21 cellular contexts compared by ENCODE assay signal in the genomic region with DNA sequence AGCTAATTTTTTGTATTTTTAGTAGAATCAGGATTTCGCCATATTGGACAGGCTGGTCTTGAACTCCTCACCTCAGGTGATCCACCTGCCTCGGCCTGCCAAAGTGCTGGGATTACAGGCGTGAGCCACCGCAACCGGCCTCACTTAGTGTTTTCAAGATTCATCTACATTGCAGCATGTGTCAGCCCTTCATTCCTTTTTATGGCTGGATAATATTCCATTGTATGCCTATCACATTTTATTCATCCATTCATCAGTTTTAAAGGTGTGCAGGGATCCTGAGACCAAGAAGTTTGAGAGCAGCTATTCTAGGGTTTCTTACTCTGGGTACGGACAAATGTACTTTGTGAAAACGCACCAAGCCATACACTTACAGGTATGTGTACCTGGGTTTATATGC. TPM values are rescaled to one million over a fixed set of nuclear protein-coding genes. Genes with fewer than 3 reads are reported as not detected.
DNase-seq lines count a peak whose midpoint lies in the region; ATAC-seq, FAIRE-seq and TF ChIP-seq lines count a peak whose summit lies in the region.
"Had no signal": no experiment of that assay in that cellular context is flagged by ENCODE, and none has a peak within 500 bp of the region (broad histone marks: within the 10 kb centered on the region; RNA-seq: fewer than 3 reads in every experiment).

No MANE protein-coding gene starts in this region.

- peak; percentile 39 for FAIRE-seq in A549 (lab: Jason Lieb, UNC)
- FAIRE-seq: A204.1, D721Med, G401.6, GM12891, GM19239 had no signal

- WGBS in A549 (ENCODE audit: missing lambda C conversion rate), result 96% methylated on average over 7 of the region's 7 CpGs

- H3K4me2 ChIP-seq in A549, result no peak overlapping the region
- H3K4me2 ChIP-seq: BLaER1 treated with 17β-estradiol and CSF1 and Interleukin-3, amounts not matched to agents 10 nM and 100 nM had no signal

- H3K36me3 ChIP-seq in HEK293 (ENCODE audit: control insufficient read depth in 2 of 2, insufficient read depth in 1 of 2, low read length in 2 of 2), result peaks cover 84 to 97% of the 10 kb centered on the region in 2 experiments

- TF ChIP-seq POLR2A in A549 (IDR thresholded peaks at IDR 0.05; ENCODE audit: low read length), result no peak

- no peak for TF ChIP-seq CTCF in A549 (IDR thresholded peaks at IDR 0.05)
- no peak for TF ChIP-seq CTCF in HEK293 (tag by site-specific recombination; IDR thresholded peaks at IDR 0.05)
- TF ChIP-seq CTCF in progenitor cell of endocrine pancreas (IDR thresholded peaks at IDR 0.05; ENCODE audit: unreplicated experiment), result no peak

- H3K36me3 Mint-ChIP-seq in progenitor cell of endocrine pancreas (ENCODE audit: insufficient read depth), result peaks cover 23% of the 10 kb centered on the region

- TF ChIP-seq EP300 in A549 (IDR thresholded peaks at IDR 0.05), result no peak

- no peaks in the 10 kb centered on the region for H3K9me3 ChIP-seq in A549
- H3K9me3 ChIP-seq in HEK293 (ENCODE audit: control insufficient read depth, insufficient read depth, low read depth, low read length), result no peaks in the 10 kb centered on the region
- H3K9me3 ChIP-seq: BLaER1 treated with 17β-estradiol and CSF1 and Interleukin-3, amounts not matched to agents 10 nM and 100 nM; Caco-2 had no signal

- no peaks in the 10 kb centered on the region for H3K27me3 Mint-ChIP-seq in progenitor cell of endocrine pancreas
- H3K27me3 Mint-ChIP-seq: B cell; CD4-positive, alpha-beta T cell had no signal

- peak overlapping the region; percentile 71 for H3K27ac Mint-ChIP-seq in progenitor cell of endocrine pancreas
- H3K27ac Mint-ChIP-seq: B cell; CD4-positive, alpha-beta T cell; CD8-positive, alpha-beta T cell had no signal

- ATAC-seq in A549 (no peak), HG03354 (IDR thresholded peaks at IDR 0.05; ENCODE audit: poor library complexity, severe bottlenecking, unreplicated experiment) (no peak)
- ATAC-seq: CD8-positive, alpha-beta T cell had no signal

- H3K9me3 Mint-ChIP-seq in progenitor cell of endocrine pancreas (ENCODE audit: low read depth), result no peaks in the 10 kb centered on the region
- H3K9me3 Mint-ChIP-seq: CD4-positive, alpha-beta T cell; CD8-positive, alpha-beta T cell had no signal

- POLR2A ChIA-PET in A549 (lab: Yijun Ruan, JAX), result no interaction called here
- POLR2A ChIA-PET in HEK293 (lab: Yijun Ruan, JAX), result interaction anchor here (0.6 to 1.2 kb wide), 4 partner anchors 9 to 43 kb away, joined by 3 to 7 read pairs (median 4); a partner anchor contains a TSS

- CTCF ChIA-PET in A549 (lab: Yijun Ruan, JAX), result interaction anchor here (0.7 to 11.7 kb wide), 6 partner anchors 9 to 44 kb away, joined by 3 to 178 read pairs (median 4); a partner anchor contains a TSS
- CTCF ChIA-PET in HEK293 (lab: Yijun Ruan, JAX), result interaction anchor here (0.6 to 1.7 kb wide), 6 partner anchors 55 to 1729 kb away, joined by 3 to 6 read pairs (median 4); a partner anchor contains a TSS

- TF ChIP-seq RAD21 in A549 (conservative IDR thresholded peaks at IDR 0.05 in 1 of 2, IDR thresholded peaks at IDR 0.05 in 1 of 2), result no peak

- DNase-seq in A549 (ENCODE audit: low read depth in 1 of 2, low spot score in 1 of 2) (no peak), progenitor cell of endocrine pancreas (ENCODE audit: low spot score, unreplicated experiment) (no peak), hepatic stellate cell (ENCODE audit: low spot score) (no peak)
- DNase-seq: 8988T; AML-193; Caco-2; Calu3; CD4-positive, alpha-beta T cell; CD8-positive, alpha-beta T cell; DMS79 treated with DMSO at 0.1 percent for 48 hours; GF-D8 had no signal

- peaks cover 3% of the 10 kb centered on the region for H3K4me1 Mint-ChIP-seq in progenitor cell of endocrine pancreas (ENCODE audit: low read depth)

- no peak overlapping the region for H3K27ac ChIP-seq in A549
- no peak overlapping the region for H3K27ac ChIP-seq in HEK293 (ENCODE audit: extremely low read depth, low read depth, low read length)
- H3K27ac ChIP-seq: BLaER1 treated with 17β-estradiol and CSF1 and Interleukin-3, amounts not matched to agents 10 nM and 100 nM; C4-2B had no signal

- no peak overlapping the region for H3K4me3 Mint-ChIP-seq in progenitor cell of endocrine pancreas (ENCODE audit: low read depth)
- H3K4me3 Mint-ChIP-seq: B cell; CD4-positive, alpha-beta T cell; CD8-positive, alpha-beta T cell had no signal

- H3K4me3 ChIP-seq in A549 (no peak overlapping the region), HEK293 (ENCODE audit: low read depth, low read length) (no peak overlapping the region)
- H3K4me3 ChIP-seq: BLaER1 treated with 17β-estradiol and CSF1 and Interleukin-3, amounts not matched to agents 10 nM and 100 nM had no signal

- H3K4me1 ChIP-seq in A549 (peaks cover 4% of the 10 kb centered on the region; the same call in 2 of the 3 replicates), HEK293 (ENCODE audit: control insufficient read depth, insufficient read depth, low read length) (no peaks in the 10 kb centered on the region)
- H3K4me1 ChIP-seq: Caco-2 had no signal

TF ChIP-seq in A549, 52 proteins besides CTCF, POLR2A, EP300 and RAD21 (continues in another document):
- TF ChIP-seq HOXB13 (CRISPR knock-in tag; IDR thresholded peaks at IDR 0.05; ENCODE audit: low read depth) (no peak), HOXB5 (CRISPR knock-in tag; IDR thresholded peaks at IDR 0.05) (no peak), ZC3H11A (IDR thresholded peaks at IDR 0.05) (no peak), MAZ (IDR thresholded peaks at IDR 0.05; ENCODE audit: borderline replicate concordance, low read depth, low read length) (no peak)
- TF ChIP-seq, protein P1, sequence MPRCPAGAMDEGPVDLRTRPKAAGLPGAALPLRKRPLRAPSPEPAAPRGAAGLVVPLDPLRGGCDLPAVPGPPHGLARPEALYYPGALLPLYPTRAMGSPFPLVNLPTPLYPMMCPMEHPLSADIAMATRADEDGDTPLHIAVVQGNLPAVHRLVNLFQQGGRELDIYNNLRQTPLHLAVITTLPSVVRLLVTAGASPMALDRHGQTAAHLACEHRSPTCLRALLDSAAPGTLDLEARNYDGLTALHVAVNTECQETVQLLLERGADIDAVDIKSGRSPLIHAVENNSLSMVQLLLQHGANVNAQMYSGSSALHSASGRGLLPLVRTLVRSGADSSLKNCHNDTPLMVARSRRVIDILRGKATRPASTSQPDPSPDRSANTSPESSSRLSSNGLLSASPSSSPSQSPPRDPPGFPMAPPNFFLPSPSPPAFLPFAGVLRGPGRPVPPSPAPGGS (IDR thresholded peaks at IDR 0.05), result no peak

TF ChIP-seq in HEK293, 187 proteins besides CTCF, POLR2A, EP300 and RAD21 (continues in another document):
- TF ChIP-seq, protein P2, sequence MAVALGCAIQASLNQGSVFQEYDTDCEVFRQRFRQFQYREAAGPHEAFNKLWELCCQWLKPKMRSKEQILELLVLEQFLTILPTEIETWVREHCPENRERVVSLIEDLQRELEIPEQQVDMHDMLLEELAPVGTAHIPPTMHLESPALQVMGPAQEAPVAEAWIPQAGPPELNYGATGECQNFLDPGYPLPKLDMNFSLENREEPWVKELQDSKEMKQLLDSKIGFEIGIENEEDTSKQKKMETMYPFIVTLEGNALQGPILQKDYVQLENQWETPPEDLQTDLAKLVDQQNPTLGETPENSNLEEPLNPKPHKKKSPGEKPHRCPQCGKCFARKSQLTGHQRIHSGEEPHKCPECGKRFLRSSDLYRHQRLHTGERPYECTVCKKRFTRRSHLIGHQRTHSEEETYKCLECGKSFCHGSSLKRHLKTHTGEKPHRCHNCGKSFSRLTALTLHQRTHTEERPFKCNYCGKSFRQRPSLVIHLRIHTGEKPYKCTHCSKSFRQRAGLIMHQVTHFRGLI (tag by site-specific recombination; IDR thresholded peaks at IDR 0.05), result no peak
- TF ChIP-seq OVOL3 (tag by site-specific recombination; IDR thresholded peaks at IDR 0.05), result no peak
- no peak for TF ChIP-seq SP2 (tag by site-specific recombination; IDR thresholded peaks at IDR 0.05)
- TF ChIP-seq ZBTB8A (tag by site-specific recombination; IDR thresholded peaks at IDR 0.05), result no peak
- peak; percentile 76; the same call in 1 of the 2 replicates for TF ChIP-seq ZNF146 (tag by site-specific recombination; IDR thresholded peaks at IDR 0.05)

RNA-seq across cellular contexts. Expression of a gene that starts 9.1 kb away (rescaled TPM):
- polyA plus RNA-seq in A549 (2011; rRNA removed), result 43.9 and 47.2 TPM in 2 replicates
- polyA plus RNA-seq in A549 (2012; cell fraction: cytosol; rRNA removed), result 55.5 and 70.2 TPM in 2 replicates
- 158 and 174 TPM in 2 replicates for polyA plus RNA-seq in A549 (2012; cell fraction: nucleus; rRNA removed)
- 55.3 to 64.9 TPM (median 63.6 TPM) in 3 replicates for polyA plus RNA-seq in A549 (2017; fragmentation: RNase III; extraction: RNeasy Plus Mini Kit Qiagen cat#74134 plus additional on column Dnase treatment)
- polyA minus RNA-seq in A549 (2011; rRNA and poly(A)+ RNA removed), result 55.3 TPM in 2 replicates
- 55.8 and 58.6 TPM in 2 replicates for total RNA-seq in progenitor cell of endocrine pancreas

RNA-seq across cellular contexts. Expression of a gene that starts 9.3 kb away (rescaled TPM):
- 6.5 and 8.7 TPM in 2 replicates for polyA plus RNA-seq in A549 (2011; rRNA removed)
- polyA plus RNA-seq in A549 (2012; cell fraction: cytosol; rRNA removed), result 6.6 and 7.7 TPM in 2 replicates
- polyA plus RNA-seq in A549 (2012; cell fraction: nucleus; rRNA removed), result 10.7 and 10.9 TPM in 2 replicates
- polyA plus RNA-seq in A549 (2017; fragmentation: RNase III; extraction: RNeasy Plus Mini Kit Qiagen cat#74134 plus additional on column Dnase treatment), result 7.9 to 8.6 TPM (median 8.1 TPM) in 3 replicates
- polyA minus RNA-seq in A549 (2011; rRNA and poly(A)+ RNA removed), result 13.8 and 14.2 TPM in 2 replicates
- total RNA-seq in progenitor cell of endocrine pancreas, result 20.1 and 20.7 TPM in 2 replicates

RNA-seq across cellular contexts. Expression of a gene that starts 17.2 kb away (rescaled TPM):
- polyA plus RNA-seq in A549 (2011; rRNA removed) (19.4 and 21.1 TPM in 2 replicates), A549 (2017; fragmentation: RNase III; extraction: RNeasy Plus Mini Kit Qiagen cat#74134 plus additional on column Dnase treatment) (26.6 to 29.7 TPM (median 28.7 TPM) in 3 replicates)
- 41.5 and 47.8 TPM in 2 replicates for polyA plus RNA-seq in A549 (2012; cell fraction: cytosol; rRNA removed)
- 114 and 125 TPM in 2 replicates for polyA plus RNA-seq in A549 (2012; cell fraction: nucleus; rRNA removed)
- polyA minus RNA-seq in A549 (2011; rRNA and poly(A)+ RNA removed), result 13.8 and 13.9 TPM in 2 replicates
- total RNA-seq in progenitor cell of endocrine pancreas, result 14.6 and 20.9 TPM in 2 replicates

RNA-seq across cellular contexts. Expression of a gene that starts 42.7 kb away (rescaled TPM):
- polyA plus RNA-seq in A549 (2011; rRNA removed) (7.8 and 11.7 TPM in 2 replicates), A549 (2017; fragmentation: RNase III; extraction: RNeasy Plus Mini Kit Qiagen cat#74134 plus additional on column Dnase treatment) (14.1 to 18.5 TPM (median 14.8 TPM) in 3 replicates)
- 13.0 and 16.7 TPM in 2 replicates for polyA plus RNA-seq in A549 (2012; cell fraction: cytosol; rRNA removed)
- polyA plus RNA-seq in A549 (2012; cell fraction: nucleus; rRNA removed), result 40.2 and 46.1 TPM in 2 replicates
- 13.9 and 15.5 TPM in 2 replicates for polyA minus RNA-seq in A549 (2011; rRNA and poly(A)+ RNA removed)
- total RNA-seq in progenitor cell of endocrine pancreas, result 21.1 and 22.5 TPM in 2 replicates

RNA-seq across cellular contexts. Expression of a gene that starts 43.4 kb away (rescaled TPM):
- polyA plus RNA-seq in A549 (2011; rRNA removed) (235 and 236 TPM in 2 replicates), A549 (2017; fragmentation: RNase III; extraction: RNeasy Plus Mini Kit Qiagen cat#74134 plus additional on column Dnase treatment) (141 to 155 TPM (median 143 TPM) in 3 replicates)
- polyA plus RNA-seq in A549 (2012; cell fraction: cytosol; rRNA removed), result 265 and 288 TPM in 2 replicates
- 267 and 341 TPM in 2 replicates for polyA plus RNA-seq in A549 (2012; cell fraction: nucleus; rRNA removed)
- polyA minus RNA-seq in A549 (2011; rRNA and poly(A)+ RNA removed), result 390 and 504 TPM in 2 replicates
- 111 and 126 TPM in 2 replicates for total RNA-seq in progenitor cell of endocrine pancreas
